In the genomic region with DNA sequence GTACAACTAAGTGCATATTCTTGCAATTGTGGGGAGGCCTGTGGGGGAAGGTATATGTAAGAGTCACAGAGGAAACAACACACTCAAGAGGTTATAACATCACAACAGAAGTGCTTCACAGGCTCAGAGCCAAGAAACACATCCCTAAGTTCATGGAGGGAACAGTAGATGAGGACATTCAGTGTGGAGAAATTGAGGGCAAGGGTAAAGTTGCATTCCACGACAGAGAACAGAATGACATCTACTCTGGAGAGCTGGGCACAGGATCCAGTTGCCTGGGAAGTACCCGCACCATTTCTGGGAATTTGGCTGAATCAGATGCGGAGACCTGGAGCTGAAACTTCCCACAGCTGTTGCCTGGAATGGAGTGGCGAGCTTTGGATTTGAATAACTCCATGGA, we compare ENCODE assay signal across 16 cellular contexts.
DNase-seq lines count a peak whose midpoint lies in the region; ATAC-seq and TF ChIP-seq lines count a peak whose summit lies in the region.
"Had no signal": no experiment of that assay in that cellular context is flagged by ENCODE, and none has a peak within 500 bp of the region (broad histone marks: within the 10 kb centered on the region; RNA-seq: fewer than 3 reads in every experiment).

No MANE protein-coding gene starts in this region.

- no peak for ATAC-seq in stimulated activated naive CD8-positive, alpha-beta T cell treated with anti-CD3 and anti-CD28 coated beads, Interleukin-15, Interleukin-2, amounts not matched to agents 100 U/mL and 50 U/mL, for 24 hours
- ATAC-seq: foreskin keratinocyte; naive thymus-derived CD4-positive, alpha-beta T cell; Panc1 had no signal

- H3K4me3 ChIP-seq in astrocyte of the spinal cord (ENCODE audit: low read depth, low read length), result no peak overlapping the region
- H3K4me3 ChIP-seq: spleen had no signal

- TF ChIP-seq CTCF in astrocyte of the spinal cord (IDR thresholded peaks at IDR 0.05; ENCODE audit: low read depth, low read length), result no peak

- DNase-seq in Daoy (ENCODE audit: low read depth) (peak; percentile 88), astrocyte of the spinal cord (ENCODE audit: low read depth, low spot score) (peak; percentile 91), globus pallidus (ENCODE audit: low spot score) (peak; percentile 45), pulmonary artery endothelial cell (ENCODE audit: low read depth, low spot score) (peak; percentile 45), SKM-1 treated with dmso at 0.1 percent for 144 hours (lab: John Stamatoyannopoulos, UW; ENCODE audit: unreplicated experiment) (no peak), NCI-H446 (lab: John Stamatoyannopoulos, UW) (no peak)
- no peak for DNase-seq in stimulated activated CD4-positive, alpha-beta T cell treated with anti-CD3 and anti-CD28 coated beads, Interleukin-4, amount 100 ng/mL, for 24 hours
- no peak for DNase-seq in stimulated activated naive CD8-positive, alpha-beta T cell treated with anti-CD3 and anti-CD28 coated beads, Interleukin-15, Interleukin-2, amounts not matched to agents 100 U/mL and 50 U/mL, for 24 hours
- DNase-seq: Calu3; cerebellar nuclear complex; foreskin keratinocyte; kidney; naive thymus-derived CD4-positive, alpha-beta T cell; NCI-H345; spleen had no signal

- in situ Hi-C loops in astrocyte of the spinal cord (cut with HindIII; ENCODE audit: low sequenced_read_pairs), result no loop called here

Comparison
In these comparisons a context has a peak if more than half of its experiments do, and no peak if none do; other contexts are left out.
1. DNase-seq: peak in Daoy (single experiment), astrocyte of the spinal cord (single experiment), globus pallidus (single experiment) and pulmonary artery endothelial cell (single experiment); none in SKM-1 treated with dmso at 0.1 percent for 144 hours (single experiment), stimulated activated CD4-positive, alpha-beta T cell treated with anti-CD3 and anti-CD28 coated beads, Interleukin-4, amount 100 ng/mL, for 24 hours (single experiment), NCI-H446 (0 of 2) and stimulated activated naive CD8-positive, alpha-beta T cell treated with anti-CD3 and anti-CD28 coated beads, Interleukin-15, Interleukin-2, amounts not matched to agents 100 U/mL and 50 U/mL, for 24 hours (single experiment).